ENCODE assay signal across 8 cellular contexts in the genomic region with DNA sequence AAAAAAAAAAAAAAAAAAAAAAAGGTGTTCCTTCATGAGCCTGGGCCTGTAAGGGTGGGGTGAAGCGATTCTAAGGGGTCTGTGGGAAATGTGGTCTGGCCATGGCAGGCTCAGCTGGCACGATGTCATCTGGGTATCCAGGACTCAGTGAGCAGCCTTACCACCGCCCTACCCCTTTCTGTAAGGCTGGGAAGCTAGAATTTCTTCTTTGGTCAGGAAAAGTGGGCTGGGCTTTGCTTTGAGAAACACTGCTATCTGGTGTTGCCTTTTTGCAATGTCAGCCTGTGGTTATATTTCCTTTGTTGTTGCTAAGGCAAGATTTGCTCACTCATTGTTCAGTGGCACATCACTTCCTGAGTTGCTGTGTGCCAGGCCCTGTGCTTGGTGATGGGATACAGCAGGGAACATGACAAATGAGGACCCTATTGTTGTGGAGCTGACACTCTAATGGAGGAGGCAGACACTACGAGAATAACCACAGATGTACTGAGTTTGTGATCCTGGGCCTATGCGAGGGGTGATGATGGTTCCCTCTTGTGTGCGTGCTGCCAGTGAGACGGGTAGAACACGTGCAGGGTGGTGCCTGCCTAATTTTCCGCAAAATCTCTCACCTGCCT. TPM values are rescaled to one million over a fixed set of nuclear protein-coding genes. Genes with fewer than 3 reads are reported as not detected.
DNase-seq lines count a peak whose midpoint lies in the region; ATAC-seq and TF ChIP-seq lines count a peak whose summit lies in the region.

No MANE protein-coding gene starts in this region.

- TF ChIP-seq RAD21 in IMR-90 (IDR thresholded peaks at IDR 0.05; ENCODE audit: low read length), result peak; percentile 51

- DNase-seq in NCI-H2081 (lab: John Stamatoyannopoulos, UW) (peak; percentile 23 to 68), NCI-H2081 treated with DMSO at 0.1 percent for 48 hours (lab: John Stamatoyannopoulos, UW) (no peak), IMR-90 (peak; percentile 74)
- DNase-seq in effector memory CD8-positive, alpha-beta T cell, result peak; percentile 21 to 32 (median 30)
- DNase-seq in natural killer cell treated with Interleukin-12 subunit alpha and Interleukin-12 subunit beta and Interleukin-15 and Interleukin-18, amount 100 ng/mL, for 72 hours (ENCODE audit: low spot score), result no peak

- H2AK5ac ChIP-seq in IMR-90 (ENCODE audit: low read depth, low read length), result peak overlapping the region; percentile 47; the same call in 1 of the 2 replicates

- peak overlapping the region; percentile 10; the same call in 1 of the 2 replicates for H2BK20ac ChIP-seq in IMR-90 (ENCODE audit: low read depth, low read length)

- CTCF ChIA-PET in IMR-90 (lab: Yijun Ruan, JAX), result interaction anchor here (1.7 kb wide), 1 partner anchor 20 kb away, joined by 3 read pairs; no protein-coding TSS in a partner anchor

- peaks cover 23% of the 10 kb centered on the region for H3K4me1 Mint-ChIP-seq in T-helper 1 cell treated with Interleukin-12 subunit alpha and Interleukin-12 subunit beta and Interleukin-4 antibody, amounts not matched to agents 30 μg/mL and 1 μg/mL, for 36 hours (ENCODE audit: low read depth)
- peaks cover 23% of the 10 kb centered on the region in 2 donors for H3K4me1 Mint-ChIP-seq in effector memory CD8-positive, alpha-beta T cell (ENCODE audit: low read depth in 2 of 2)
- peaks cover 18 to 26% of the 10 kb centered on the region in 2 donors for H3K4me1 Mint-ChIP-seq in natural killer cell treated with Interleukin-12 subunit alpha and Interleukin-12 subunit beta and Interleukin-15 and Interleukin-18, amount 100 ng/mL, for 72 hours (ENCODE audit: low read depth in 2 of 2)

- H3K56ac ChIP-seq in IMR-90 (ENCODE audit: extremely low read depth, insufficient read depth, low read length), result no peak overlapping the region

- no peak overlapping the region for H3K4me2 ChIP-seq in IMR-90 (ENCODE audit: low read depth, low read length)

- intact Hi-C loops in IMR-90 (cut with micrococcal nuclease), result loop anchor here (1.0 kb wide), 1 partner anchor 77 kb away; no protein-coding TSS in a partner anchor

- H3K27ac ChIP-seq in IMR-90 (ENCODE audit: insufficient read depth, low read length), result no peak overlapping the region

- no peak overlapping the region for H2BK120ac ChIP-seq in IMR-90 (ENCODE audit: low read depth, low read length)

- no peak overlapping the region for H3K23ac ChIP-seq in IMR-90 (ENCODE audit: low read depth, low read length)

- H3K27ac Mint-ChIP-seq in T-helper 1 cell treated with Interleukin-12 subunit alpha and Interleukin-12 subunit beta and Interleukin-4 antibody, amounts not matched to agents 30 μg/mL and 1 μg/mL, for 36 hours, result peak overlapping the region; percentile 39
- H3K27ac Mint-ChIP-seq in effector memory CD8-positive, alpha-beta T cell, result peak overlapping the region in 1 of 2 donors; percentile 74
- H3K27ac Mint-ChIP-seq in natural killer cell treated with Interleukin-12 subunit alpha and Interleukin-12 subunit beta and Interleukin-15 and Interleukin-18, amount 100 ng/mL, for 72 hours, result peak overlapping the region; percentile 63 to 78

- H3K4me3 ChIP-seq in IMR-90 (ENCODE audit: insufficient read depth, low read depth, low read length), result no peak overlapping the region

- H3K36me3 ChIP-seq in IMR-90 (ENCODE audit: control insufficient read depth, insufficient read depth, low read length), result no peaks in the 10 kb centered on the region

- no peak overlapping the region for H4K91ac ChIP-seq in IMR-90 (ENCODE audit: insufficient read depth, low read depth, low read length)

- H3K9me3 Mint-ChIP-seq in T-helper 1 cell treated with Interleukin-12 subunit alpha and Interleukin-12 subunit beta and Interleukin-4 antibody, amounts not matched to agents 30 μg/mL and 1 μg/mL, for 36 hours, result no peaks in the 10 kb centered on the region
- H3K9me3 Mint-ChIP-seq in effector memory CD8-positive, alpha-beta T cell, result no peaks in the 10 kb centered on the region
- H3K9me3 Mint-ChIP-seq in natural killer cell treated with Interleukin-12 subunit alpha and Interleukin-12 subunit beta and Interleukin-15 and Interleukin-18, amount 100 ng/mL, for 72 hours, result no peaks in the 10 kb centered on the region

- peaks cover 2% of the 10 kb centered on the region; the same call in 1 of the 2 replicates for H3K9me3 ChIP-seq in IMR-90 (ENCODE audit: control insufficient read depth, insufficient read depth, low read length)

- H3K4me3 Mint-ChIP-seq in T-helper 1 cell treated with Interleukin-12 subunit alpha and Interleukin-12 subunit beta and Interleukin-4 antibody, amounts not matched to agents 30 μg/mL and 1 μg/mL, for 36 hours, result no peak overlapping the region
- H3K4me3 Mint-ChIP-seq in effector memory CD8-positive, alpha-beta T cell, result peak overlapping the region in 1 of 2 donors; percentile 2
- H3K4me3 Mint-ChIP-seq in natural killer cell treated with Interleukin-12 subunit alpha and Interleukin-12 subunit beta and Interleukin-15 and Interleukin-18, amount 100 ng/mL, for 72 hours, result no peak overlapping the region

- H3K9me1 ChIP-seq in IMR-90 (ENCODE audit: insufficient read depth, low read length), result no peaks in the 10 kb centered on the region

- POLR2A ChIA-PET in IMR-90 (lab: Charles Lee; ENCODE audit: unreplicated experiment), result no interaction called here

- peaks cover 3% of the 10 kb centered on the region for H3K36me3 Mint-ChIP-seq in T-helper 1 cell treated with Interleukin-12 subunit alpha and Interleukin-12 subunit beta and Interleukin-4 antibody, amounts not matched to agents 30 μg/mL and 1 μg/mL, for 36 hours (ENCODE audit: low read depth)
- H3K36me3 Mint-ChIP-seq in effector memory CD8-positive, alpha-beta T cell (ENCODE audit: insufficient read depth), result peaks cover 2% of the 10 kb centered on the region
- H3K36me3 Mint-ChIP-seq in natural killer cell treated with Interleukin-12 subunit alpha and Interleukin-12 subunit beta and Interleukin-15 and Interleukin-18, amount 100 ng/mL, for 72 hours, result no peaks in the 10 kb centered on the region

- H3K27me3 Mint-ChIP-seq in T-helper 1 cell treated with Interleukin-12 subunit alpha and Interleukin-12 subunit beta and Interleukin-4 antibody, amounts not matched to agents 30 μg/mL and 1 μg/mL, for 36 hours (ENCODE audit: low read depth), result peaks cover 65% of the 10 kb centered on the region
- H3K27me3 Mint-ChIP-seq in effector memory CD8-positive, alpha-beta T cell, result peaks cover 26 to 36% of the 10 kb centered on the region in 2 donors
- H3K27me3 Mint-ChIP-seq in natural killer cell treated with Interleukin-12 subunit alpha and Interleukin-12 subunit beta and Interleukin-15 and Interleukin-18, amount 100 ng/mL, for 72 hours, result peaks cover 17 to 38% of the 10 kb centered on the region in 2 donors

- H2AFZ ChIP-seq in IMR-90 (replicated peaks; ENCODE audit: low read length, poor library complexity), result peak overlapping the region; percentile 76

- peak; percentile 88 for ATAC-seq in IMR-90 (ENCODE audit: low read depth)
- ATAC-seq in effector memory CD8-positive, alpha-beta T cell (replicated peaks), result peak; percentile 88
- peak; percentile 74 to 79 for ATAC-seq in natural killer cell treated with Interleukin-12 subunit alpha and Interleukin-12 subunit beta and Interleukin-15 and Interleukin-18, amount 100 ng/mL, for 72 hours
- ATAC-seq in GM18861 (IDR thresholded peaks at IDR 0.05; ENCODE audit: unreplicated experiment), result no peak
- ATAC-seq in GM21825 (IDR thresholded peaks at IDR 0.05; ENCODE audit: unreplicated experiment), result no peak

- 85% methylated on average over 4 of the region's 9 CpGs; no CpG with 5 or more reads in 1 of the 2 experiments for WGBS in IMR-90 (ENCODE audit: extremely low coverage in 2 of 2, insufficient read length in 1 of 2), 2 experiments

- H3K14ac ChIP-seq in IMR-90 (replicated peaks; ENCODE audit: low read depth, low read length), result no peak overlapping the region

- H3K9ac ChIP-seq in IMR-90 (ENCODE audit: low read depth, low read length), result no peak overlapping the region; the same call in 1 of the 2 replicates

- peaks cover 4% of the 10 kb centered on the region; the same call in 1 of the 2 replicates for H3K4me1 ChIP-seq in IMR-90 (ENCODE audit: control insufficient read depth, insufficient read depth, low read length)

- 0 out of 2 replicates have a peak, but pooled peaks cover 3% of the 10 kb centered on the region for H4K20me1 ChIP-seq in IMR-90 (ENCODE audit: insufficient read depth, low read length)

- H2BK15ac ChIP-seq in IMR-90 (ENCODE audit: low read depth, low read length), result no peak overlapping the region

- peaks cover 60% of the 10 kb centered on the region for H3K27me3 ChIP-seq in IMR-90 (ENCODE audit: control insufficient read depth, insufficient read depth, low read length)

- 0 out of 2 replicates have a peak overlapping the region, but pooled peaks have one; percentile 11 for H3K4ac ChIP-seq in IMR-90 (ENCODE audit: low read depth, low read length)

- in situ Hi-C loops in IMR-90 (cut with MboI; ENCODE audit: low sequenced_read_pairs), result no loop called here

- TF ChIP-seq POLR2A in IMR-90 (IDR thresholded peaks at IDR 0.05; ENCODE audit: low read depth, low read length), result no peak

- H3K18ac ChIP-seq in IMR-90 (ENCODE audit: low read depth, low read length), result no peak overlapping the region

- BruUV-seq in IMR-90 (replicated peaks; lab: Mats Ljungman, UMichigan), result no TSS peak

- H4K5ac ChIP-seq in IMR-90 (ENCODE audit: low read depth, low read length), result no peak overlapping the region; the same call in 1 of the 2 replicates

- H4K8ac ChIP-seq in IMR-90 (ENCODE audit: low read depth in 2 of 2, low read length in 2 of 2), result no peak overlapping the region; a peak in 1 of 4 replicates

- H2AK9ac ChIP-seq in IMR-90 (replicated peaks; ENCODE audit: low read depth, low read length, poor library complexity), result no peak overlapping the region

- no peaks in the 10 kb centered on the region for H3K79me1 ChIP-seq in IMR-90 (ENCODE audit: low read depth in 1 of 2, low read length in 2 of 2)

- dilution Hi-C loops in IMR-90 (cut with HindIII; ENCODE audit: low sequenced_read_pairs, unreplicated experiment), result no loop called here

- peak; percentile 54 for TF ChIP-seq CTCF in IMR-90 (conservative IDR thresholded peaks at IDR 0.05; ENCODE audit: low read depth, low read length)

- H2BK5ac ChIP-seq in IMR-90 (ENCODE audit: low read depth, low read length, poor library complexity, severe bottlenecking), result no peak overlapping the region

TF ChIP-seq in IMR-90, 13 proteins besides CTCF, POLR2A, EP300 and RAD21 (continues in another document):
- no peak for TF ChIP-seq USF2 (IDR thresholded peaks at IDR 0.05; ENCODE audit: low read depth, low read length)

RNA-seq across cellular contexts. Expression of gene ZNFX1, which starts 45.9 kb away (rescaled TPM):
- total RNA-seq in IMR-90 (2012; rRNA removed), result 46.7 and 60.9 TPM in 2 replicates
- 8.5 and 10.9 TPM in 2 replicates for polyA plus RNA-seq in IMR-90 (2012; rRNA removed)
- polyA plus RNA-seq in IMR-90 (2012; cell fraction: cytosol; rRNA removed), result 4.3 and 5.4 TPM in 2 replicates
- polyA plus RNA-seq in IMR-90 (2012; cell fraction: nucleus; rRNA removed; ENCODE audit: low replicate concordance), result 5.7 and 9.9 TPM in 2 replicates
- 10 to 100 TPM; 52.9 to 62.9 TPM for total RNA-seq in natural killer cell treated with Interleukin-12 subunit alpha and Interleukin-12 subunit beta and Interleukin-15 and Interleukin-18, amount 100 ng/mL, for 72 hours

Comparison
In these comparisons a context has a peak if more than half of its experiments do, and no peak if none do; other contexts are left out.
1. DNase-seq: peak in NCI-H2081 (2 of 2), IMR-90 (single experiment) and effector memory CD8-positive, alpha-beta T cell (3 of 3); none in NCI-H2081 treated with DMSO at 0.1 percent for 48 hours (single experiment) and natural killer cell treated with Interleukin-12 subunit alpha and Interleukin-12 subunit beta and Interleukin-15 and Interleukin-18, amount 100 ng/mL, for 72 hours (single experiment).
2. ATAC-seq: peak in IMR-90 (single experiment), effector memory CD8-positive, alpha-beta T cell (single experiment) and natural killer cell treated with Interleukin-12 subunit alpha and Interleukin-12 subunit beta and Interleukin-15 and Interleukin-18, amount 100 ng/mL, for 72 hours (2 of 2); none in GM18861 (single experiment) and GM21825 (single experiment).